In the genomic region with DNA sequence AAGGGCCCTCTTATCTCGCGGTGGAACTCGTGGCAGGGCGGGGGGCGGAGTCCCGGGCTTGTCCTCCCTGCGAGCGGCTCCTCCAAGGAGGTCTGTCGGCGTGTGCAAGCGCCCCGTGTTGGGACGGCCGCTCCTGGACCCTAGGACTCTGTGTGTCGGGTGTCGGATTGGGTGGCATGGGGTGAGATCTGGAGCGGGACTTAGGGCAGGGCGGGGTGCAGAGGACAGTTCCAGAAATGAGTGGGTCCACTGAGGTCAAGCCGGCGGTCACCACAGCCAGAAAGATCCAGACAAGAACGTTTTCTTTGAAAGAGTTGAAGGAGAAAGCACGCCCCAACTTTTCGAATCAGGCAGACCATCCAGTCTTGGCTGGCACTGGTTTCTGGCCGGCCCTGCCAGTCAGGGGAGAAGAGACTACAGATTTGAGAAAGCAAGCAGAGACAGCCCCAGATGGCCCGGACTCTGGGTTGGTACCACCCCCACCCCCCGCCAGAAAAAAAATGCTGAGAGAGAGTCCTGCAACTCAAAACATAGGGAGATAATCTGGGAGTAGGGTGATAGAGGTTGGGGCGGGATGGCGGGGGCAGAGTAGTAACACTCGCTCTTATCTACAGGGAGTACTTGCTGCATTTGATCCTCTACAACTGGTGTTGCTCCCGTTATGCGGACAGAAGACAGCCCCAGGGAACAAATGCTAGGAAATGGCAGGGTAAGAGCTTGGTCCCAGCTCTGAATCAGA, we compare ENCODE assay signal across 8 cellular contexts. TPM values are rescaled to one million over a fixed set of nuclear protein-coding genes. Genes with fewer than 3 reads are reported as not detected.
DNase-seq lines count a peak whose midpoint lies in the region; ATAC-seq and TF ChIP-seq lines count a peak whose summit lies in the region.

No MANE protein-coding gene starts in this region.

- peak overlapping the region; percentile 99 for H3K4me3 Mint-ChIP-seq in stimulated activated naive CD8-positive, alpha-beta T cell treated with anti-CD3 and anti-CD28 coated beads, Interleukin-15, Interleukin-2, amounts not matched to agents 100 ng/mL and 50 ng/mL, for 24 hours

- H3K4me3 ChIP-seq in WI38 (ENCODE audit: low read depth, low read length) (peak overlapping the region; percentile 71), hepatocyte (peak overlapping the region; percentile 19), stomach smooth muscle (ENCODE audit: low read length in 2 of 2) (peak overlapping the region; percentile 61 to 85)

- no peak for DNase-seq in stimulated activated naive CD8-positive, alpha-beta T cell treated with anti-CD3 and anti-CD28 coated beads, Interleukin-15, Interleukin-2, amounts not matched to agents 100 U/mL and 50 U/mL, for 24 hours
- peak; percentile 38 for DNase-seq in hepatocyte (ENCODE audit: low spot score)
- no peak for DNase-seq in NCI-H1417 treated with DMSO at 0.1 percent for 48 hours (lab: John Stamatoyannopoulos, UW)
- no peak for DNase-seq in activated CD4-positive, CD25-positive, alpha-beta regulatory T cell treated with anti-CD3 and anti-CD28 coated beads, Interleukin-2, amount 50 U/mL, for 72 hours
- no peak for DNase-seq in stimulated activated CD4-positive, alpha-beta T cell treated with anti-CD3 and anti-CD28 coated beads, Interleukin-4, amount 100 ng/mL, for 4 hours

- 6% methylated on average over 29 of the region's 31 CpGs for WGBS in hepatocyte (ENCODE audit: low lambda C conversion rate, missing lambda C conversion rate)

- no peak for ATAC-seq in stimulated activated naive CD8-positive, alpha-beta T cell treated with anti-CD3 and anti-CD28 coated beads, Interleukin-15, Interleukin-2, amounts not matched to agents 100 U/mL and 50 U/mL, for 24 hours

- H3K27me3 ChIP-seq in hepatocyte = no peaks in the 10 kb centered on the region
- H3K27me3 ChIP-seq in stomach smooth muscle (ENCODE audit: control insufficient read depth in 1 of 2, insufficient read depth in 2 of 2, low read length in 2 of 2) = no peaks in the 10 kb centered on the region

- no peaks in the 10 kb centered on the region for H3K9me3 Mint-ChIP-seq in stimulated activated naive CD8-positive, alpha-beta T cell treated with anti-CD3 and anti-CD28 coated beads, Interleukin-15, Interleukin-2, amounts not matched to agents 100 ng/mL and 50 ng/mL, for 24 hours

- H2AFZ ChIP-seq in hepatocyte = peak overlapping the region; percentile 7

- H3K36me3 ChIP-seq in hepatocyte (replicated peaks; ENCODE audit: insufficient read depth, low read depth) (no peaks in the 10 kb centered on the region), stomach smooth muscle (ENCODE audit: control insufficient read depth in 2 of 2, insufficient read depth in 2 of 2, low read length in 2 of 2) (peaks cover 2 to 5% of the 10 kb centered on the region in 2 donors)

- H3K27me3 Mint-ChIP-seq in stimulated activated naive CD8-positive, alpha-beta T cell treated with anti-CD3 and anti-CD28 coated beads, Interleukin-15, Interleukin-2, amounts not matched to agents 100 ng/mL and 50 ng/mL, for 24 hours = no peaks in the 10 kb centered on the region

- H3K4me1 ChIP-seq in hepatocyte (ENCODE audit: insufficient read depth) = peaks cover 23% of the 10 kb centered on the region
- peaks cover 54% of the 10 kb centered on the region for H3K4me1 ChIP-seq in stomach smooth muscle (ENCODE audit: control insufficient read depth, insufficient read depth, low read length)

- H3K9ac ChIP-seq in stomach smooth muscle (ENCODE audit: low read length in 2 of 2) = peak overlapping the region; percentile 58 to 69

- H4K20me1 ChIP-seq in hepatocyte (ENCODE audit: insufficient read depth, poor library complexity, severe bottlenecking) = no peaks in the 10 kb centered on the region

- H3K9me2 ChIP-seq in hepatocyte (replicated peaks; ENCODE audit: insufficient read depth) = no peaks in the 10 kb centered on the region

- no peaks in the 10 kb centered on the region for H3K9me3 ChIP-seq in hepatocyte (ENCODE audit: low read depth)
- H3K9me3 ChIP-seq in stomach smooth muscle (ENCODE audit: control insufficient read depth in 2 of 2, low read length in 2 of 2) = no peaks in the 10 kb centered on the region

- H3K4me1 Mint-ChIP-seq in stimulated activated naive CD8-positive, alpha-beta T cell treated with anti-CD3 and anti-CD28 coated beads, Interleukin-15, Interleukin-2, amounts not matched to agents 100 ng/mL and 50 ng/mL, for 24 hours (ENCODE audit: low read depth) = peaks cover 63% of the 10 kb centered on the region

- H3K79me2 ChIP-seq in hepatocyte = peaks cover 20% of the 10 kb centered on the region

- TF ChIP-seq CTCF in WI38 (IDR thresholded peaks at IDR 0.05; ENCODE audit: low read depth, low read length) (no peak), hepatocyte (IDR thresholded peaks at IDR 0.05; ENCODE audit: poor library complexity) (no peak)

- H3K36me3 Mint-ChIP-seq in stimulated activated naive CD8-positive, alpha-beta T cell treated with anti-CD3 and anti-CD28 coated beads, Interleukin-15, Interleukin-2, amounts not matched to agents 100 ng/mL and 50 ng/mL, for 24 hours (ENCODE audit: low read depth) = peaks cover 64% of the 10 kb centered on the region

- H3K4me2 ChIP-seq in hepatocyte = peak overlapping the region; percentile 80

- H3K27ac Mint-ChIP-seq in stimulated activated naive CD8-positive, alpha-beta T cell treated with anti-CD3 and anti-CD28 coated beads, Interleukin-15, Interleukin-2, amounts not matched to agents 100 ng/mL and 50 ng/mL, for 24 hours = peak overlapping the region; percentile 100

- H3K27ac ChIP-seq in hepatocyte = peak overlapping the region; percentile 85
- peak overlapping the region; percentile 62 for H3K27ac ChIP-seq in stomach smooth muscle (ENCODE audit: low read length)

RNA-seq across cellular contexts. Expression of a gene that starts 0.8 kb away (rescaled TPM):
- 4.0 and 5.9 TPM in 2 replicates for total RNA-seq in hepatocyte
- polyA plus RNA-seq in hepatocyte = 9.0 and 15.3 TPM in 2 replicates

RNA-seq across cellular contexts. Expression of a gene that starts 4.5 kb away (rescaled TPM):
- total RNA-seq in hepatocyte = 40.5 and 43.0 TPM in 2 replicates
- polyA plus RNA-seq in hepatocyte = 40.9 and 43.1 TPM in 2 replicates

RNA-seq across cellular contexts. Expression of a gene that starts 43.1 kb away (rescaled TPM):
- total RNA-seq in hepatocyte = 18.5 and 18.6 TPM in 2 replicates
- polyA plus RNA-seq in hepatocyte = 21.8 and 27.2 TPM in 2 replicates

RNA-seq across cellular contexts. Expression of a gene that starts 44.9 kb away (rescaled TPM):
- total RNA-seq in hepatocyte = 4.7 and 5.6 TPM in 2 replicates
- 2.9 and 6.1 TPM in 2 replicates for polyA plus RNA-seq in hepatocyte

Comparison
In these comparisons a context has a peak if more than half of its experiments do, and no peak if none do; other contexts are left out.
1. H3K4me3 ChIP-seq: peak in every context shown above with its lines; median percentile 73 in stomach smooth muscle; 71 in WI38; 19 in hepatocyte.